Comparison of ENCODE assay signal across 8 cellular contexts in genomic region chr20:2752631-2753455, GRCh38. TPM values are rescaled to one million over a fixed set of nuclear protein-coding genes. Genes with fewer than 3 reads are reported as not detected.
A peak's percentile ranks its signal among the peaks of the same experiment; 100 is the strongest.
DNase-seq lines count a peak whose midpoint lies in the region; ATAC-seq, FAIRE-seq and TF ChIP-seq lines count a peak whose summit lies in the region.

No MANE protein-coding gene starts in this region.

- intact Hi-C loops in dendritic cell treated with granulocyte-macrophage colony-stimulating factor and Interleukin-4, amounts not matched to agents 40 ng/mL and 50 ng/mL, for 4 days (cut with micrococcal nuclease): no loop called here
- intact Hi-C loops in transverse colon (cut with DNase I; ENCODE audit: low total_unique reads): no loop called here

- H3K14ac ChIP-seq in mesenchymal stem cell (ENCODE audit: low read length in 2 of 2): no peak overlapping the region

- no peak overlapping the region for H3K4ac ChIP-seq in mesenchymal stem cell (ENCODE audit: low read depth in 1 of 2, low read length in 2 of 2)

- FAIRE-seq in D721Med (lab: Jason Lieb, UNC): no peak

- H2AFZ ChIP-seq in mesenchymal stem cell (ENCODE audit: low read depth, low read length): peak overlapping the region; percentile 94

- peak overlapping the region; percentile 81 for H3K4me3 Mint-ChIP-seq in dendritic cell treated with granulocyte-macrophage colony-stimulating factor and Interleukin-4, amounts not matched to agents 40 ng/mL and 50 ng/mL, for 4 days

- H2BK15ac ChIP-seq in mesenchymal stem cell (ENCODE audit: low read depth, poor library complexity, severe bottlenecking): no peak overlapping the region

- peak overlapping the region in 1 of 2 experiments; percentile 96 for H3K23ac ChIP-seq in mesenchymal stem cell (ENCODE audit: low read length in 2 of 2)

- no peak overlapping the region for H2AK5ac ChIP-seq in mesenchymal stem cell (ENCODE audit: low read length, severe bottlenecking)

- peak overlapping the region in 1 of 2 experiments; percentile 55 for H3K18ac ChIP-seq in mesenchymal stem cell (ENCODE audit: low read depth in 1 of 2, low read length in 2 of 2)

- no peaks in the 10 kb centered on the region for H3K9me3 ChIP-seq in HUES48 (ENCODE audit: control insufficient read depth, insufficient read depth, low read length)
- no peaks in the 10 kb centered on the region for H3K9me3 ChIP-seq in mesenchymal stem cell (ENCODE audit: control insufficient read depth, low read length)
- H3K9me3 ChIP-seq in transverse colon: no peaks in the 10 kb centered on the region

- peaks cover 80% of the 10 kb centered on the region for H3K27me3 Mint-ChIP-seq in dendritic cell treated with granulocyte-macrophage colony-stimulating factor and Interleukin-4, amounts not matched to agents 40 ng/mL and 50 ng/mL, for 4 days

- H4K8ac ChIP-seq in mesenchymal stem cell (ENCODE audit: low read length): no peak overlapping the region

- no peaks in the 10 kb centered on the region for H3K9me3 Mint-ChIP-seq in dendritic cell treated with granulocyte-macrophage colony-stimulating factor and Interleukin-4, amounts not matched to agents 40 ng/mL and 50 ng/mL, for 4 days

- H3K27me3 ChIP-seq in HUES48 (ENCODE audit: control insufficient read depth, insufficient read depth, low read length): peaks cover 74% of the 10 kb centered on the region
- H3K27me3 ChIP-seq in mesenchymal stem cell (ENCODE audit: control insufficient read depth in 1 of 2, insufficient read depth in 1 of 2, low read length in 2 of 2): peaks cover 76 to 87% of the 10 kb centered on the region in 2 experiments
- peaks cover 12% of the 10 kb centered on the region for H3K27me3 ChIP-seq in transverse colon

- H4K91ac ChIP-seq in mesenchymal stem cell (ENCODE audit: low read length): no peak overlapping the region

- H3K4me1 ChIP-seq in HUES48 (ENCODE audit: control insufficient read depth, insufficient read depth, low read length): peaks cover 27% of the 10 kb centered on the region
- peaks cover 25% of the 10 kb centered on the region for H3K4me1 ChIP-seq in mesenchymal stem cell (ENCODE audit: control insufficient read depth, insufficient read depth, low read depth, low read length)
- H3K4me1 ChIP-seq in transverse colon: peaks cover 15 to 30% (median 29%) of the 10 kb centered on the region in 4 donors

- 13% methylated on average over 41 of the region's 41 CpGs for WGBS in mesenchymal stem cell
- 2 to 13% methylated on average over 9 to 23 of the region's 41 CpGs for WGBS in transverse colon (ENCODE audit: low coverage in 1 of 2), 2 donors

- H2BK5ac ChIP-seq in mesenchymal stem cell (ENCODE audit: low read depth, low read length, poor library complexity, severe bottlenecking): no peak overlapping the region

- no peak overlapping the region for H2BK120ac ChIP-seq in mesenchymal stem cell (ENCODE audit: low read depth, low read length)

- no peaks in the 10 kb centered on the region for H3K36me3 Mint-ChIP-seq in dendritic cell treated with granulocyte-macrophage colony-stimulating factor and Interleukin-4, amounts not matched to agents 40 ng/mL and 50 ng/mL, for 4 days (ENCODE audit: low read depth)

- in situ Hi-C loops in transverse colon (cut with MboI; ENCODE audit: low pct_ligation_motif_present in 1 of 4, low pct_unique_long_range_greater_than_20kb in 1 of 4, low sequenced_read_pairs in 3 of 4): no loop called here

- TF ChIP-seq CTCF in D721Med (IDR thresholded peaks at IDR 0.05; ENCODE audit: insufficient read depth, missing control alignments) (peak; percentile 49), transverse colon (IDR thresholded peaks at IDR 0.05) (peak; percentile 57 to 71 (median 64))

- peak overlapping the region; percentile 62 for H3K4me3 ChIP-seq in HUES48 (ENCODE audit: low read depth, low read length)
- peak overlapping the region; percentile 49 to 68 for H3K4me3 ChIP-seq in mesenchymal stem cell (ENCODE audit: insufficient read depth in 1 of 2, low read depth in 1 of 2, low read length in 2 of 2)
- H3K4me3 ChIP-seq in transverse colon: peak overlapping the region; percentile 18 to 44 (median 33)

- no peak for TF ChIP-seq EP300 in transverse colon (IDR thresholded peaks at IDR 0.05; ENCODE audit: low read depth)

- no peaks in the 10 kb centered on the region for H3K36me3 ChIP-seq in HUES48 (ENCODE audit: control insufficient read depth, insufficient read depth, low read length)
- no peaks in the 10 kb centered on the region for H3K36me3 ChIP-seq in mesenchymal stem cell (ENCODE audit: control insufficient read depth in 1 of 2, insufficient read depth in 2 of 2, low read depth in 1 of 2, low read length in 2 of 2)
- H3K36me3 ChIP-seq in transverse colon: no peaks in the 10 kb centered on the region

- H3K27ac Mint-ChIP-seq in dendritic cell treated with granulocyte-macrophage colony-stimulating factor and Interleukin-4, amounts not matched to agents 40 ng/mL and 50 ng/mL, for 4 days: peak overlapping the region; percentile 67

- peaks cover 54% of the 10 kb centered on the region for H3K4me1 Mint-ChIP-seq in dendritic cell treated with granulocyte-macrophage colony-stimulating factor and Interleukin-4, amounts not matched to agents 40 ng/mL and 50 ng/mL, for 4 days (ENCODE audit: low read depth)

- peak overlapping the region; percentile 26 for H3K4me2 ChIP-seq in mesenchymal stem cell (ENCODE audit: low read length, poor library complexity, severe bottlenecking)

- H3K9ac ChIP-seq in HUES48 (ENCODE audit: low read depth, low read length): no peak overlapping the region
- no peak overlapping the region for H3K9ac ChIP-seq in mesenchymal stem cell (ENCODE audit: low read length)

- TF ChIP-seq POLR2A in transverse colon (IDR thresholded peaks at IDR 0.05): no peak

- no peak for ATAC-seq in HG03108 (IDR thresholded peaks at IDR 0.05; ENCODE audit: unreplicated experiment)

- H3K79me1 ChIP-seq in mesenchymal stem cell (replicated peaks; ENCODE audit: low read length, poor library complexity, severe bottlenecking): no peaks in the 10 kb centered on the region

- H2BK12ac ChIP-seq in mesenchymal stem cell (ENCODE audit: low read length in 2 of 2): no peak overlapping the region

- no peak overlapping the region for H3K27ac ChIP-seq in HUES48 (ENCODE audit: low read depth, low read length)
- H3K27ac ChIP-seq in mesenchymal stem cell (ENCODE audit: low read length, poor library complexity, severe bottlenecking): no peak overlapping the region
- peak overlapping the region in 1 of 4 donors; percentile 75 for H3K27ac ChIP-seq in transverse colon

- DNase-seq in D721Med (ENCODE audit: insufficient read length, low spot score) (no peak), T-helper 9 cell (peak; percentile 46), mesenchymal stem cell (peak; percentile 52), transverse colon (peak; percentile 38), amniotic stem cell (lab: John Stamatoyannopoulos, UW) (no peak)

RNA-seq across cellular contexts. Expression of gene CPXM1, which starts 47.6 kb away (rescaled TPM):
- polyA plus RNA-seq in mesenchymal stem cell (2013, experiment 1 of 2): 7.2 TPM
- 7.2 TPM for polyA plus RNA-seq in mesenchymal stem cell (2013, experiment 2 of 2)
- total RNA-seq in transverse colon: 1 to 10 TPM in 2 of 4 donors, under 1 TPM in 2; 0.80 to 2.6 (median 1.0) TPM

Comparison
In these comparisons a context has a peak if more than half of its experiments do, and no peak if none do; other contexts are left out.
1. DNase-seq: peak in T-helper 9 cell (single experiment), mesenchymal stem cell (single experiment) and transverse colon (single experiment); none in D721Med (single experiment) and amniotic stem cell (single experiment).
2. Peak in every context shown above with its lines, with median percentiles within 50 percentile points of each other: H3K4me3 ChIP-seq.